ENCODE assay signal across 6 cellular contexts in the genomic region with DNA sequence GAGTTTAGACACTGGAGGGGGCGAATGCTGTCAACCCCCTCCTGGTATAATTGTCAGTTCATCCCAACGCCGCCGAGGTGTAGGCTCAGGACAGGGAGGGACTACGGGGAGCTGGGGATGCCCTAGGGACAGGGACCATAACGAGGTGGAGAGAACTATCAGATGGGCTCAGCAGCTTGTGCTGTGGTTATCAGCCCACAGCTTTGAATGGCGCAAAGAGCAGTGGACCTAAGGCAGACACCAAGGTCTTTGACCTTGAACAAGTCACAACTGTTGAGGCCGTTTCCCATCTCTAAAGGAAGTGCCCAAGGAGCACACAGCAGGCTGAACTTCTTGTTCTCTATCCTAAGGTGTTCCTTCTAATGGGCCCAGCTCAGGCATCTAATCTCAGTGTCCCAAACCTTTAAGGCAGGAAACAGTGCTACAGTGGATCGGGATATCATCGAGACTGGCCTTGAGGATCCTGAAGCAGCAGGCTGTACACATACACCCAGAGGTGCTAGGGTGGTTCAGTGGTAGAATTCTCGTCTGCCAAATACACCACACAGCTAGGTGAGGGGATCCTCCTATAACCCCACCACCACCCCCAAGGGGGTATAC. TPM values are rescaled to one million over a fixed set of nuclear protein-coding genes. Genes with fewer than 3 reads are reported as not detected.
DNase-seq lines count a peak whose midpoint lies in the region; ATAC-seq and TF ChIP-seq lines count a peak whose summit lies in the region.

No MANE protein-coding gene starts in this region.

- DNase-seq in activated CD4-positive, alpha-beta memory T cell treated with anti-CD3 and anti-CD28 coated beads for 36 hours: no peak
- DNase-seq in right lobe of liver (peak in 1 of 3 donors; percentile 31), activated gamma-delta T cell treated with Interleukin-2 at 50 U/mL for 16 hours (no peak), NAMALWA (ENCODE audit: low spot score) (no peak)

- peaks cover 0 to 50% (median 22%) of the 10 kb centered on the region in 4 donors for H3K4me1 ChIP-seq in right lobe of liver

- CTCF ChIA-PET in activated CD4-positive, alpha-beta memory T cell treated with anti-CD3 and anti-CD28 coated beads for 36 hours (lab: Charles Lee): interaction anchor here (0.9 to 4.0 kb wide), 34 partner anchors 9 to 289 kb away, joined by 3 to 44 read pairs (median 4); a partner anchor contains a TSS

- intact Hi-C loops in activated CD4-positive, alpha-beta memory T cell treated with anti-CD3 and anti-CD28 coated beads for 36 hours (cut with micrococcal nuclease): loop anchor here (5.0 kb wide), 2 partner anchors 115 to 170 kb away; a partner anchor contains a TSS
- intact Hi-C loops in right lobe of liver (cut with DNase I): no loop called here

- peak overlapping the region; percentile 51 to 78 (median 70) for H3K4me3 ChIP-seq in right lobe of liver

- peaks cover 48% of the 10 kb centered on the region for H3K36me3 Mint-ChIP-seq in activated CD4-positive, alpha-beta memory T cell treated with anti-CD3 and anti-CD28 coated beads for 36 hours

- TF ChIP-seq CTCF in right lobe of liver (IDR thresholded peaks at IDR 0.05): no peak

- peak overlapping the region; percentile 82 to 94 (median 92) for H3K27ac ChIP-seq in right lobe of liver

- H3K27me3 Mint-ChIP-seq in activated CD4-positive, alpha-beta memory T cell treated with anti-CD3 and anti-CD28 coated beads for 36 hours: no peaks in the 10 kb centered on the region

- H3K36me3 ChIP-seq in right lobe of liver: peaks cover 0 to 43% (median 22%) of the 10 kb centered on the region in 4 donors

- H3K9me3 ChIP-seq in right lobe of liver: no peaks in the 10 kb centered on the region

- H3K4me1 Mint-ChIP-seq in activated CD4-positive, alpha-beta memory T cell treated with anti-CD3 and anti-CD28 coated beads for 36 hours (ENCODE audit: low read depth): peaks cover 56% of the 10 kb centered on the region

- no peaks in the 10 kb centered on the region for H3K27me3 ChIP-seq in right lobe of liver

- ATAC-seq in GM18873 (IDR thresholded peaks at IDR 0.05; ENCODE audit: low FRiP score, unreplicated experiment) (peak; percentile 4), right lobe of liver (peak; percentile 1 to 3 (median 2)), HG03045 (IDR thresholded peaks at IDR 0.05; ENCODE audit: unreplicated experiment) (no peak)

- H3K27ac Mint-ChIP-seq in activated CD4-positive, alpha-beta memory T cell treated with anti-CD3 and anti-CD28 coated beads for 36 hours: peak overlapping the region; percentile 97

- no peaks in the 10 kb centered on the region for H3K9me3 Mint-ChIP-seq in activated CD4-positive, alpha-beta memory T cell treated with anti-CD3 and anti-CD28 coated beads for 36 hours

- TF ChIP-seq POLR2A in right lobe of liver (IDR thresholded peaks at IDR 0.05): no peak

- POLR2A ChIA-PET in activated CD4-positive, alpha-beta memory T cell treated with anti-CD3 and anti-CD28 coated beads for 36 hours (lab: Charles Lee): interaction anchor here (0.6 to 3.3 kb wide), 35 partner anchors 9 to 263 kb away, joined by 3 to 62 read pairs (median 8); a partner anchor contains a TSS

- whole genome bisulfite sequencing in right lobe of liver (ENCODE audit: insufficient coverage, low coverage, low lambda C conversion rate, missing lambda C conversion rate): 5% methylated on average over 7 of the region's 11 CpGs

- peak overlapping the region; percentile 100 for H3K4me3 Mint-ChIP-seq in activated CD4-positive, alpha-beta memory T cell treated with anti-CD3 and anti-CD28 coated beads for 36 hours

RNA-seq across cellular contexts. Expression of a gene that starts 1.0 kb away (rescaled TPM):
- 10 to 100 TPM; 32.7 to 34.2 TPM for total RNA-seq in activated CD4-positive, alpha-beta memory T cell treated with anti-CD3 and anti-CD28 coated beads for 36 hours
- total RNA-seq in right lobe of liver: 10 to 100 TPM; 12.3 to 34.2 (median 21.1) TPM

RNA-seq across cellular contexts. Expression of a gene that starts 9.3 kb away (rescaled TPM):
- 100 to 1,000 TPM; 166 to 167 TPM for total RNA-seq in activated CD4-positive, alpha-beta memory T cell treated with anti-CD3 and anti-CD28 coated beads for 36 hours
- 10 to 100 TPM; 20.0 to 38.0 (median 31.8) TPM for total RNA-seq in right lobe of liver

RNA-seq across cellular contexts. Expression of a gene that starts 18.6 kb away (rescaled TPM):
- 1,000 to 10,000 TPM; 1,956 to 1,989 TPM for total RNA-seq in activated CD4-positive, alpha-beta memory T cell treated with anti-CD3 and anti-CD28 coated beads for 36 hours
- total RNA-seq in right lobe of liver: 100 to 1,000 TPM; 442 to 450 (median 449) TPM

RNA-seq across cellular contexts. Expression of a gene that starts 20.3 kb away (rescaled TPM):
- 100 to 1,000 TPM; 113 to 116 TPM for total RNA-seq in activated CD4-positive, alpha-beta memory T cell treated with anti-CD3 and anti-CD28 coated beads for 36 hours
- total RNA-seq in right lobe of liver: 10 to 100 TPM; 19.1 to 36.4 (median 22.7) TPM

RNA-seq across cellular contexts. Expression of a gene that starts 20.7 kb away (rescaled TPM):
- total RNA-seq in activated CD4-positive, alpha-beta memory T cell treated with anti-CD3 and anti-CD28 coated beads for 36 hours: 1 to 10 TPM; 1.1 to 1.5 TPM
- 1 to 10 TPM; 1.1 to 2.9 (median 1.2) TPM for total RNA-seq in right lobe of liver

Comparison
In these comparisons a context has a peak if more than half of its experiments do, and no peak if none do; other contexts are left out.
1. RNA of a gene that starts 9.3 kb away (total RNA-seq): 166 to 167 TPM in activated CD4-positive, alpha-beta memory T cell treated with anti-CD3 and anti-CD28 coated beads for 36 hours; 20.0 to 38.0 TPM in right lobe of liver; every median in the first group is over 4 times any median in the second.
2. RNA of a gene that starts 18.6 kb away (total RNA-seq): 1,956 to 1,989 TPM in activated CD4-positive, alpha-beta memory T cell treated with anti-CD3 and anti-CD28 coated beads for 36 hours; 442 to 450 TPM in right lobe of liver; every median in the first group is over 4 times any median in the second.